13 cellular contexts compared by ENCODE assay signal in genomic region chr17:5788266-5788900, GRCh38.
A peak's percentile ranks its signal among the peaks of the same experiment; 100 is the strongest.
DNase-seq lines count a peak whose midpoint lies in the region; ATAC-seq, FAIRE-seq and TF ChIP-seq lines count a peak whose summit lies in the region.
"Had no signal": no experiment of that assay in that cellular context is flagged by ENCODE, and none has a peak within 500 bp of the region (broad histone marks: within the 10 kb centered on the region; RNA-seq: fewer than 3 reads in every experiment).

No MANE protein-coding gene starts in this region.

- FAIRE-seq in GM12892 (lab: Jason Lieb, UNC): no peak

- DNase-seq in HCEC 1CT (peak; percentile 67), RKO (ENCODE audit: low spot score) (peak; percentile 64), renal cortical epithelial cell (ENCODE audit: low read depth) (peak; percentile 72), GM12892 (ENCODE audit: insufficient read length) (no peak)
- DNase-seq in activated T-cell treated with anti-CD3 and anti-CD28 coated beads, Interleukin-2, amount 50 U/mL, for 1 hour: no peak
- DNase-seq: activated CD4-positive, alpha-beta T cell treated with anti-CD3 and anti-CD28 coated beads, Interleukin-2, amount 50 U/mL, for 1 hour; caudate nucleus; left ventricle myocardium inferior; NCI-H2227 treated with DMSO at 0.1 percent for 48 hours; SJCRH30; stimulated activated CD4-positive, alpha-beta T cell treated with anti-CD3 and anti-CD28 coated beads, Interleukin-4, amount 100 ng/mL, for 24 hours had no signal

- no peak for TF ChIP-seq POLR2A in GM12892 (IDR thresholded peaks at IDR 0.05; ENCODE audit: low read depth, low read length)

- ATAC-seq in esophagus mucosa (peak; percentile 21), GM21367 (IDR thresholded peaks at IDR 0.05; ENCODE audit: unreplicated experiment) (no peak)

Comparison
In these comparisons a context has a peak if more than half of its experiments do, and no peak if none do; other contexts are left out.
1. DNase-seq: peak in HCEC 1CT (single experiment), RKO (single experiment) and renal cortical epithelial cell (single experiment); none in GM12892 (single experiment) and activated T-cell treated with anti-CD3 and anti-CD28 coated beads, Interleukin-2, amount 50 U/mL, for 1 hour (single experiment).